In genomic region chr16:30535777-30536190, GRCh38 we compare ENCODE assay signal across 7 cellular contexts. TPM values are rescaled to one million over a fixed set of nuclear protein-coding genes. Genes with fewer than 3 reads are reported as not detected.
DNase-seq lines count a peak whose midpoint lies in the region; ATAC-seq and TF ChIP-seq lines count a peak whose summit lies in the region.

No MANE protein-coding gene starts in this region.

- H2AFZ ChIP-seq in neuron (ENCODE audit: low read depth, low read length) = peak overlapping the region; percentile 78

- intact Hi-C loops in activated T-helper 1 cell treated with anti-CD3 and anti-CD28 coated beads, Interleukin-12 subunit alpha, Interleukin-12 subunit beta, Interleukin-2, Interleukin-4 antibody, amounts not matched to agents 30 ng/mL and 10 ng/mL and 1 ng/mL, durations not matched to agents 14 hours and 24 hours and 36 hours (cut with micrococcal nuclease) = loop anchor here (1.0 to 2.0 kb wide), 11 partner anchors 8 to 165 kb away; partner anchors contain the start of genes DCTPP1, FBRS, ITGAL and TBC1D10B

- H3K9me3 ChIP-seq in neuron (ENCODE audit: low read length) = no peaks in the 10 kb centered on the region
- no peaks in the 10 kb centered on the region for H3K9me3 ChIP-seq in tibial nerve

- no peaks in the 10 kb centered on the region for H3K9me3 Mint-ChIP-seq in activated T-helper 1 cell treated with anti-CD3 and anti-CD28 coated beads, Interleukin-12 subunit alpha, Interleukin-12 subunit beta, Interleukin-2, Interleukin-4 antibody, amounts not matched to agents 30 ng/mL and 10 ng/mL and 1 ng/mL, durations not matched to agents 14 hours and 24 hours and 36 hours

- peaks cover 29% of the 10 kb centered on the region for H3K4me1 Mint-ChIP-seq in activated T-helper 1 cell treated with anti-CD3 and anti-CD28 coated beads, Interleukin-12 subunit alpha, Interleukin-12 subunit beta, Interleukin-2, Interleukin-4 antibody, amounts not matched to agents 30 ng/mL and 10 ng/mL and 1 ng/mL, durations not matched to agents 14 hours and 24 hours and 36 hours (ENCODE audit: low read depth)

- peak in 1 of 2 donors; percentile 9 for TF ChIP-seq EP300 in tibial nerve (IDR thresholded peaks at IDR 0.05)

- peak overlapping the region; percentile 87 to 97 (median 94) for H3K27ac ChIP-seq in tibial nerve

- 30 to 31% methylated on average over 12 of the region's 12 CpGs for WGBS in tibial nerve, 2 donors

- peak; percentile 50 for ATAC-seq in HG03520 (IDR thresholded peaks at IDR 0.05; ENCODE audit: unreplicated experiment)

- TF ChIP-seq POLR2A in tibial nerve (IDR thresholded peaks at IDR 0.05) = no peak

- peak overlapping the region; percentile 99 for H3K27ac Mint-ChIP-seq in activated T-helper 1 cell treated with anti-CD3 and anti-CD28 coated beads, Interleukin-12 subunit alpha, Interleukin-12 subunit beta, Interleukin-2, Interleukin-4 antibody, amounts not matched to agents 30 ng/mL and 10 ng/mL and 1 ng/mL, durations not matched to agents 14 hours and 24 hours and 36 hours

- TF ChIP-seq CTCF in GM12875 (IDR thresholded peaks at IDR 0.05; ENCODE audit: borderline replicate concordance, insufficient read depth, low read depth, low read length) (peak; percentile 61), tibial nerve (IDR thresholded peaks at IDR 0.05) (peak; percentile 34 to 69 (median 63))

- DNase-seq in OCI-M1 (lab: John Stamatoyannopoulos, UW) (peak; percentile 93), fibroblast of the conjunctiva (ENCODE audit: low read depth) (peak; percentile 62), tibial nerve (ENCODE audit: low spot score in 2 of 2) (peak; percentile 52 to 56)
- DNase-seq in activated T-helper 1 cell treated with anti-CD3 and anti-CD28 coated beads, Interleukin-12 subunit alpha, Interleukin-12 subunit beta, Interleukin-2, Interleukin-4 antibody, amounts not matched to agents 30 ng/mL and 10 ng/mL and 1 ng/mL, durations not matched to agents 14 hours and 24 hours and 36 hours (ENCODE audit: low spot score) = peak; percentile 53

- H3K4me1 ChIP-seq in neuron (ENCODE audit: insufficient read depth, low read length) (peaks cover 7% of the 10 kb centered on the region), tibial nerve (peaks cover 0 to 28% (median 15%) of the 10 kb centered on the region in 4 donors)

- no peaks in the 10 kb centered on the region for H3K27me3 Mint-ChIP-seq in activated T-helper 1 cell treated with anti-CD3 and anti-CD28 coated beads, Interleukin-12 subunit alpha, Interleukin-12 subunit beta, Interleukin-2, Interleukin-4 antibody, amounts not matched to agents 30 ng/mL and 10 ng/mL and 1 ng/mL, durations not matched to agents 14 hours and 24 hours and 36 hours (ENCODE audit: insufficient read depth)

- H3K4me3 ChIP-seq in GM12875 (ENCODE audit: low read depth, low read length) (peak overlapping the region; percentile 77), neuron (ENCODE audit: low read length) (peak overlapping the region; percentile 63), tibial nerve (peak overlapping the region; percentile 57 to 86 (median 71))

- H3K27me3 ChIP-seq in neuron (ENCODE audit: insufficient read depth, low read length) (no peaks in the 10 kb centered on the region), tibial nerve (no peaks in the 10 kb centered on the region)

- H3K36me3 ChIP-seq in neuron (ENCODE audit: insufficient read depth, low read length) = no peaks in the 10 kb centered on the region
- peaks cover 0 to 26% (median 7%) of the 10 kb centered on the region in 3 donors for H3K36me3 ChIP-seq in tibial nerve

- peak overlapping the region; percentile 98 for H3K4me3 Mint-ChIP-seq in activated T-helper 1 cell treated with anti-CD3 and anti-CD28 coated beads, Interleukin-12 subunit alpha, Interleukin-12 subunit beta, Interleukin-2, Interleukin-4 antibody, amounts not matched to agents 30 ng/mL and 10 ng/mL and 1 ng/mL, durations not matched to agents 14 hours and 24 hours and 36 hours

- H3K36me3 Mint-ChIP-seq in activated T-helper 1 cell treated with anti-CD3 and anti-CD28 coated beads, Interleukin-12 subunit alpha, Interleukin-12 subunit beta, Interleukin-2, Interleukin-4 antibody, amounts not matched to agents 30 ng/mL and 10 ng/mL and 1 ng/mL, durations not matched to agents 14 hours and 24 hours and 36 hours (ENCODE audit: low read depth) = peaks cover 18% of the 10 kb centered on the region

RNA-seq across cellular contexts. Expression of gene ZNF747, which starts 1.1 kb away (rescaled TPM):
- total RNA-seq in activated T-helper 1 cell treated with anti-CD3 and anti-CD28 coated beads, Interleukin-12 subunit alpha, Interleukin-12 subunit beta, Interleukin-2, Interleukin-4 antibody, amounts not matched to agents 30 ng/mL and 10 ng/mL and 1 ng/mL, durations not matched to agents 14 hours and 24 hours and 36 hours = 13.8 and 15.8 TPM in 2 replicates
- 10 to 100 TPM; 17.4 to 22.2 (median 19.6) TPM for total RNA-seq in tibial nerve

RNA-seq across cellular contexts. Expression of gene ZNF768, which starts 9.4 kb away (rescaled TPM):
- 13.7 and 14.6 TPM in 2 replicates for total RNA-seq in activated T-helper 1 cell treated with anti-CD3 and anti-CD28 coated beads, Interleukin-12 subunit alpha, Interleukin-12 subunit beta, Interleukin-2, Interleukin-4 antibody, amounts not matched to agents 30 ng/mL and 10 ng/mL and 1 ng/mL, durations not matched to agents 14 hours and 24 hours and 36 hours
- 10 to 100 TPM; 22.8 to 40.2 (median 31.8) TPM for total RNA-seq in tibial nerve

RNA-seq across cellular contexts. Expression of gene ZNF764, which starts 22.4 kb away (rescaled TPM):
- 17.9 and 21.2 TPM in 2 replicates for total RNA-seq in activated T-helper 1 cell treated with anti-CD3 and anti-CD28 coated beads, Interleukin-12 subunit alpha, Interleukin-12 subunit beta, Interleukin-2, Interleukin-4 antibody, amounts not matched to agents 30 ng/mL and 10 ng/mL and 1 ng/mL, durations not matched to agents 14 hours and 24 hours and 36 hours
- 10 to 100 TPM; 12.5 to 16.7 (median 15.3) TPM for total RNA-seq in tibial nerve

RNA-seq across cellular contexts. Expression of gene ZNF688, which starts 35.7 kb away (rescaled TPM):
- total RNA-seq in activated T-helper 1 cell treated with anti-CD3 and anti-CD28 coated beads, Interleukin-12 subunit alpha, Interleukin-12 subunit beta, Interleukin-2, Interleukin-4 antibody, amounts not matched to agents 30 ng/mL and 10 ng/mL and 1 ng/mL, durations not matched to agents 14 hours and 24 hours and 36 hours = 7.4 and 9.4 TPM in 2 replicates
- total RNA-seq in tibial nerve = 10 to 100 TPM; 15.7 to 28.6 (median 22.9) TPM

RNA-seq across cellular contexts. Expression of gene ZNF785, which starts 49.7 kb away (rescaled TPM):
- 19.2 and 21.5 TPM in 2 replicates for total RNA-seq in activated T-helper 1 cell treated with anti-CD3 and anti-CD28 coated beads, Interleukin-12 subunit alpha, Interleukin-12 subunit beta, Interleukin-2, Interleukin-4 antibody, amounts not matched to agents 30 ng/mL and 10 ng/mL and 1 ng/mL, durations not matched to agents 14 hours and 24 hours and 36 hours
- 10 to 100 TPM; 12.0 to 17.1 (median 14.9) TPM for total RNA-seq in tibial nerve

Comparison
In these comparisons a context has a peak if more than half of its experiments do, and no peak if none do; other contexts are left out.
1. Peak in every context shown above with its lines: DNase-seq, ATAC-seq, H3K4me3 ChIP-seq and H3K27ac ChIP-seq.